Comparison of ENCODE assay signal across 20 cellular contexts in the genomic region with DNA sequence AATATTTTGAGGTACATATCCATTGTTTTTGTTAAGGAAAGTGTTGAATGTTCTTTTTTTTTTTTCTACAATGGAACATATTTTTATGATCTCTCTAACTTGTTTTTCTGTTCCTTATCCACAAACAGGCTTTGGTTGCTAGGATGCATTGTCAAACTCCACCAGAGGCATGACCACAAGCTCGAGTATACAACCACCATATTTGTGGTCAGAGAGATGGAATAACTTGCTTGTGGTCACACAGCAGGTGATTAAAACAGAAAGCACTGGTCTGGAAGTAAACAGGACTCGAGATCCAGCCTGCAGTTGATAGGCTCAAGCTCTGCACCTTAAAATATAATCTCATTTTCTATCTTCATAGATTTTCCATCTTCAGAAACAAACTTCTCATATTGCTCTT.
A peak's percentile ranks its signal among the peaks of the same experiment; 100 is the strongest.
DNase-seq lines count a peak whose midpoint lies in the region; ATAC-seq, FAIRE-seq and TF ChIP-seq lines count a peak whose summit lies in the region.
"Had no signal": no experiment of that assay in that cellular context is flagged by ENCODE, and none has a peak within 500 bp of the region (broad histone marks: within the 10 kb centered on the region; RNA-seq: fewer than 3 reads in every experiment).

No MANE protein-coding gene starts in this region.

- H3K9me3 Mint-ChIP-seq in astrocyte (ENCODE audit: unreplicated experiment), result no peaks in the 10 kb centered on the region
- H3K9me3 Mint-ChIP-seq: activated naive CD8-positive, alpha-beta T cell treated with anti-CD3 and anti-CD28 coated beads, Interleukin-2, amount 10 ng/mL, durations not matched to agents 7 days and 5 days; activated T-cell treated with anti-CD3 and anti-CD28 coated beads, Interleukin-2, amount 50 U/mL, for 4 hours had no signal

- H4K20me1 ChIP-seq in astrocyte (ENCODE audit: insufficient read depth, low read length), result no peaks in the 10 kb centered on the region

- no peaks in the 10 kb centered on the region for H3K9me3 ChIP-seq in astrocyte (ENCODE audit: insufficient read depth, low read depth, low read length)
- H3K9me3 ChIP-seq: Caco-2, left ventricle myocardium inferior, psoas muscle, SJCRH30 had no signal

- peak; percentile 50 for FAIRE-seq in H54 (lab: Jason Lieb, UNC)
- no peak for FAIRE-seq in astrocyte (lab: Jason Lieb, UNC)

- no peaks in the 10 kb centered on the region for H3K36me3 ChIP-seq in astrocyte (ENCODE audit: insufficient read depth, low read length)
- H3K36me3 ChIP-seq: left ventricle myocardium inferior, SJCRH30 had no signal

- H3K79me2 ChIP-seq in astrocyte (ENCODE audit: insufficient read depth, low read length), result no peaks in the 10 kb centered on the region

- H3K27me3 Mint-ChIP-seq in astrocyte (ENCODE audit: low read depth, unreplicated experiment), result peaks cover 25% of the 10 kb centered on the region

- H3K36me3 Mint-ChIP-seq in astrocyte (ENCODE audit: low read depth, unreplicated experiment), result no peaks in the 10 kb centered on the region
- H3K36me3 Mint-ChIP-seq: activated naive CD8-positive, alpha-beta T cell treated with anti-CD3 and anti-CD28 coated beads, Interleukin-2, amount 10 ng/mL, durations not matched to agents 7 days and 5 days; naive thymus-derived CD8-positive, alpha-beta T cell had no signal

- no peak for TF ChIP-seq CTCF in astrocyte (IDR thresholded peaks at IDR 0.05; ENCODE audit: insufficient read depth, low read depth, low read length)

- H3K9ac ChIP-seq in astrocyte (ENCODE audit: low read length), result no peak overlapping the region

- H3K4me3 Mint-ChIP-seq in astrocyte (ENCODE audit: unreplicated experiment), result no peak overlapping the region
- H3K4me3 Mint-ChIP-seq: activated naive CD8-positive, alpha-beta T cell treated with anti-CD3 and anti-CD28 coated beads, Interleukin-2, amount 10 ng/mL, durations not matched to agents 7 days and 5 days; activated T-cell treated with anti-CD3 and anti-CD28 coated beads, Interleukin-2, amount 50 U/mL, for 4 hours; naive thymus-derived CD8-positive, alpha-beta T cell had no signal

- DNase-seq in A172 (ENCODE audit: low spot score) (peak; percentile 36), H54 (ENCODE audit: insufficient read length, low spot score) (peak; percentile 42), astrocyte (ENCODE audit: low read depth) (peak; percentile 85), iris pigment epithelial cell (ENCODE audit: low read depth) (peak; percentile 91), NCI-H1092 (lab: John Stamatoyannopoulos, UW) (no peak)
- DNase-seq: activated naive CD8-positive, alpha-beta T cell treated with anti-CD3 and anti-CD28 coated beads, Interleukin-2, amount 10 ng/mL, durations not matched to agents 7 days and 5 days; activated T-cell treated with anti-CD3 and anti-CD28 coated beads, Interleukin-2, amount 50 U/mL, for 4 hours; Caco-2; cerebellar nuclear complex; hippocampal formation; left ventricle myocardium inferior; naive thymus-derived CD8-positive, alpha-beta T cell; NCI-H1092 treated with DMSO at 0.1 percent for 48 hours; NCI-H345; psoas muscle; SJCRH30; T1000 had no signal

- no peak overlapping the region for H2AFZ ChIP-seq in astrocyte (ENCODE audit: low read depth, low read length)

- H3K4me2 ChIP-seq in astrocyte (ENCODE audit: low read length), result no peak overlapping the region

- no peaks in the 10 kb centered on the region for H3K27me3 ChIP-seq in astrocyte (ENCODE audit: insufficient read depth, low read length)
- H3K27me3 ChIP-seq: SJCRH30 had no signal

- H3K27ac ChIP-seq in astrocyte (ENCODE audit: low read depth, low read length), result no peak overlapping the region
- H3K27ac ChIP-seq: left ventricle myocardium inferior, psoas muscle, SJCRH30 had no signal

- no peaks in the 10 kb centered on the region for H3K4me1 Mint-ChIP-seq in astrocyte (ENCODE audit: low read depth, unreplicated experiment)
- H3K4me1 Mint-ChIP-seq: activated naive CD8-positive, alpha-beta T cell treated with anti-CD3 and anti-CD28 coated beads, Interleukin-2, amount 10 ng/mL, durations not matched to agents 7 days and 5 days; naive thymus-derived CD8-positive, alpha-beta T cell had no signal

- ATAC-seq in GM21723 (IDR thresholded peaks at IDR 0.05; ENCODE audit: unreplicated experiment) (no peak), GM18868 (IDR thresholded peaks at IDR 0.05; ENCODE audit: unreplicated experiment) (no peak), HG03095 (IDR thresholded peaks at IDR 0.05; ENCODE audit: unreplicated experiment) (no peak)
- ATAC-seq: activated T-cell treated with anti-CD3 and anti-CD28 coated beads, Interleukin-2, amount 50 U/mL, for 4 hours; naive thymus-derived CD8-positive, alpha-beta T cell; psoas muscle had no signal

- TF ChIP-seq POLR2A in H54 (IDR thresholded peaks at IDR 0.05; ENCODE audit: low read depth, low read length), result no peak

- no peaks in the 10 kb centered on the region for H3K4me1 ChIP-seq in astrocyte (ENCODE audit: insufficient read depth, low read length)
- H3K4me1 ChIP-seq: Caco-2, left ventricle myocardium inferior, psoas muscle, SJCRH30 had no signal

- H3K27ac Mint-ChIP-seq in astrocyte (ENCODE audit: unreplicated experiment), result no peak overlapping the region
- H3K27ac Mint-ChIP-seq: activated naive CD8-positive, alpha-beta T cell treated with anti-CD3 and anti-CD28 coated beads, Interleukin-2, amount 10 ng/mL, durations not matched to agents 7 days and 5 days; naive thymus-derived CD8-positive, alpha-beta T cell had no signal

- H3K4me3 ChIP-seq in astrocyte (ENCODE audit: insufficient read depth, low read depth, low read length), result no peak overlapping the region
- H3K4me3 ChIP-seq: left ventricle myocardium inferior, psoas muscle, SJCRH30 had no signal
